ENCODE assay signal across 9 cellular contexts in genomic region chr9:127449332-127449966, GRCh38. TPM values are rescaled to one million over a fixed set of nuclear protein-coding genes. Genes with fewer than 3 reads are reported as not detected.
DNase-seq lines count a peak whose midpoint lies in the region; ATAC-seq and TF ChIP-seq lines count a peak whose summit lies in the region.
"Had no signal": no experiment of that assay in that cellular context is flagged by ENCODE, and none has a peak within 500 bp of the region (broad histone marks: within the 10 kb centered on the region; RNA-seq: fewer than 3 reads in every experiment).

No MANE protein-coding gene starts in this region.

- 71 to 78% methylated on average over 5 of the region's 5 CpGs for WGBS in ectodermal cell, 2 experiments

- no peak overlapping the region for H2AFZ ChIP-seq in OCI-LY1 (ENCODE audit: low read length)
- no peak overlapping the region for H2AFZ ChIP-seq in neuron (ENCODE audit: low read depth, low read length)

- peak overlapping the region; percentile 88; the same call in 1 of the 2 replicates for H3K9ac ChIP-seq in OCI-LY1 (ENCODE audit: low read length)

- DNase-seq in amygdala (lab: John Stamatoyannopoulos, UW) = no peak
- no peak for DNase-seq in midbrain (lab: John Stamatoyannopoulos, UW)
- no peak for DNase-seq in cerebellum (ENCODE audit: low spot score)
- DNase-seq: kidney glomerular epithelial cell had no signal

- peaks cover 22% of the 10 kb centered on the region for H4K20me1 ChIP-seq in DOHH2 (ENCODE audit: control insufficient read depth, insufficient read depth, low read depth, low read length)
- no peaks in the 10 kb centered on the region for H4K20me1 ChIP-seq in OCI-LY1 (ENCODE audit: insufficient read depth, low read length)

- no peaks in the 10 kb centered on the region for H3K27me3 ChIP-seq in DOHH2 (ENCODE audit: control insufficient read depth, low read length)
- H3K27me3 ChIP-seq in OCI-LY1 (ENCODE audit: insufficient read depth, low read length) = no peaks in the 10 kb centered on the region
- H3K27me3 ChIP-seq in ectodermal cell (ENCODE audit: control insufficient read depth, insufficient read depth, low read length, poor library complexity, severe bottlenecking) = no peaks in the 10 kb centered on the region
- H3K27me3 ChIP-seq in neuron (ENCODE audit: insufficient read depth, low read length) = no peaks in the 10 kb centered on the region

- peaks cover 73% of the 10 kb centered on the region for H3K36me3 ChIP-seq in DOHH2 (ENCODE audit: control insufficient read depth, low read length)
- H3K36me3 ChIP-seq in OCI-LY1 (ENCODE audit: insufficient read depth, low read length) = peaks cover 65% of the 10 kb centered on the region
- peaks cover 48% of the 10 kb centered on the region for H3K36me3 ChIP-seq in ectodermal cell (ENCODE audit: control insufficient read depth, insufficient read depth, low read length)
- peaks cover 62% of the 10 kb centered on the region for H3K36me3 ChIP-seq in neuron (ENCODE audit: insufficient read depth, low read length)

- no peak for ATAC-seq in GM21528 (IDR thresholded peaks at IDR 0.05; ENCODE audit: low FRiP score, unreplicated experiment)

- H3K9me2 ChIP-seq in DOHH2 (replicated peaks; ENCODE audit: control insufficient read depth, low read length) = no peaks in the 10 kb centered on the region
- H3K9me2 ChIP-seq in OCI-LY1 (ENCODE audit: low read depth, low read length) = no peaks in the 10 kb centered on the region

- TF ChIP-seq CTCF in DOHH2 (IDR thresholded peaks at IDR 0.05; ENCODE audit: low read depth, low read length, poor library complexity, severe bottlenecking) = no peak
- no peak for TF ChIP-seq CTCF in OCI-LY1 (IDR thresholded peaks at IDR 0.05; ENCODE audit: low read length)

- peaks cover 67% of the 10 kb centered on the region for H3F3A ChIP-seq in DOHH2 (ENCODE audit: control insufficient read depth, insufficient read depth)
- H3F3A ChIP-seq in OCI-LY1 (ENCODE audit: insufficient read depth, low read length) = peaks cover 23% of the 10 kb centered on the region

- H3K9me3 ChIP-seq in DOHH2 (ENCODE audit: control insufficient read depth, insufficient read depth, low read length) = no peaks in the 10 kb centered on the region
- H3K9me3 ChIP-seq in OCI-LY1 (ENCODE audit: low read length) = peaks cover 29% of the 10 kb centered on the region
- no peaks in the 10 kb centered on the region for H3K9me3 ChIP-seq in ectodermal cell (ENCODE audit: control insufficient read depth, low read length)
- H3K9me3 ChIP-seq in neuron (ENCODE audit: low read length) = peaks cover 12% of the 10 kb centered on the region

- peak overlapping the region; percentile 93 for H3K27ac ChIP-seq in DOHH2 (ENCODE audit: low read depth, low read length)
- peak overlapping the region; percentile 78 for H3K27ac ChIP-seq in OCI-LY1 (ENCODE audit: low read depth, low read length, poor library complexity, severe bottlenecking)
- peak overlapping the region; percentile 52 for H3K27ac ChIP-seq in ectodermal cell (ENCODE audit: insufficient read depth, low read depth, low read length, poor library complexity, severe bottlenecking)

- H3K4me1 ChIP-seq in DOHH2 (ENCODE audit: control insufficient read depth, low read length) (peaks cover 29% of the 10 kb centered on the region), OCI-LY1 (ENCODE audit: insufficient read depth, low read length, severe bottlenecking) (peaks cover 27% of the 10 kb centered on the region), ectodermal cell (ENCODE audit: control insufficient read depth, insufficient read depth, low read length) (peaks cover 15% of the 10 kb centered on the region), neuron (ENCODE audit: insufficient read depth, low read length) (peaks cover 21% of the 10 kb centered on the region)

- peak overlapping the region; percentile 98 for H3K4me3 ChIP-seq in DOHH2 (ENCODE audit: low read length)
- H3K4me3 ChIP-seq in OCI-LY1 (ENCODE audit: low read depth, low read length, poor library complexity, severe bottlenecking) = peak overlapping the region; percentile 72
- peak overlapping the region; percentile 72 for H3K4me3 ChIP-seq in ectodermal cell (ENCODE audit: insufficient read depth, low read depth, low read length)
- peak overlapping the region; percentile 85 for H3K4me3 ChIP-seq in neuron (ENCODE audit: low read length)

- H3K4me2 ChIP-seq in DOHH2 (ENCODE audit: low read length) = peak overlapping the region; percentile 97
- H3K4me2 ChIP-seq in OCI-LY1 (ENCODE audit: low read length) = peak overlapping the region; percentile 95

- H3K79me2 ChIP-seq in DOHH2 (ENCODE audit: control insufficient read depth, low read length) (peaks cover 51% of the 10 kb centered on the region), OCI-LY1 (ENCODE audit: insufficient read depth, low read length) (peaks cover 15% of the 10 kb centered on the region)

RNA-seq across cellular contexts. Expression of gene RPL12, which starts 1.8 kb away (rescaled TPM):
- 1,891 TPM for polyA plus RNA-seq in ectodermal cell (2013, experiment 1 of 4)
- polyA plus RNA-seq in ectodermal cell (2013, experiment 2 of 4) = 1,816 TPM
- 1,690 TPM for polyA plus RNA-seq in ectodermal cell (2013, experiment 3 of 4)
- 1,848 TPM for polyA plus RNA-seq in ectodermal cell (2013, experiment 4 of 4)
- total RNA-seq in cerebellum = 349 TPM

RNA-seq across cellular contexts. Expression of gene LRSAM1, which starts 1.9 kb away (rescaled TPM):
- polyA plus RNA-seq in ectodermal cell (2013, experiment 1 of 4) = 20.9 TPM
- 18.1 TPM for polyA plus RNA-seq in ectodermal cell (2013, experiment 2 of 4)
- 18.3 TPM for polyA plus RNA-seq in ectodermal cell (2013, experiment 3 of 4)
- polyA plus RNA-seq in ectodermal cell (2013, experiment 4 of 4) = 17.4 TPM
- total RNA-seq in cerebellum = 22.0 TPM

RNA-seq across cellular contexts. Expression of gene ZNF79, which starts 25.3 kb away (rescaled TPM):
- 6.5 TPM for polyA plus RNA-seq in ectodermal cell (2013, experiment 1 of 4)
- polyA plus RNA-seq in ectodermal cell (2013, experiment 2 of 4) = 8.0 TPM
- 7.2 TPM for polyA plus RNA-seq in ectodermal cell (2013, experiment 3 of 4)
- polyA plus RNA-seq in ectodermal cell (2013, experiment 4 of 4) = 8.2 TPM
- total RNA-seq in cerebellum = 11.9 TPM

RNA-seq across cellular contexts. Expression of gene SLC2A8, which starts 52.5 kb away (rescaled TPM):
- 15.7 TPM for polyA plus RNA-seq in ectodermal cell (2013, experiment 1 of 4)
- polyA plus RNA-seq in ectodermal cell (2013, experiment 2 of 4) = 16.0 TPM
- 18.6 TPM for polyA plus RNA-seq in ectodermal cell (2013, experiment 3 of 4)
- polyA plus RNA-seq in ectodermal cell (2013, experiment 4 of 4) = 19.7 TPM
- total RNA-seq in cerebellum = 21.3 TPM
